Comparison of ENCODE assay signal across 1 cellular context in the genomic region with DNA sequence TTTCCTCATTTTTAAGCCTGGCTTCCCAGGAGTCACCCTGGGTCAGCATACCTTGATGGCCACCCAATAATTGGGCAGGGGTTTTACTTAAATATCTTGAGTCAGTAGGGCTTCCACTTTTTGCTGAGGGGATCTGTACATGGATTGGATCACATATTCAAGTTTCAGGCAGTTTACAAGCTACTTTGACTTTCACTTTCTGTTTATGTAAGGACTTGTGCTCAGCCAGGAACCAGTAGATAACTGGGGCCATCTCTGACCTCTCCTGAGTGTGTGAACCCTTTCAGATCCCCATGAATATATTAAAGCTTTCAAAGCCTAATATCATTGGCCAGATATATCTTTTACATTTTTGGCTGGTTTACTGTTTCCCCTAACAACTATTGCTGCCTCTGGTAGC.
TF ChIP-seq lines count a peak whose summit lies in the region.

No MANE protein-coding gene starts in this region.

TF ChIP-seq in GM12878, 131 proteins besides CTCF, POLR2A, EP300 and RAD21 (continued from another document):
- no peak for TF ChIP-seq PBX3 (IDR thresholded peaks at IDR 0.05; ENCODE audit: insufficient replicate concordance, low read depth, low read length)
- no peak for TF ChIP-seq STAT3 (IDR thresholded peaks at IDR 0.05; ENCODE audit: low read depth, low read length)
- TF ChIP-seq, protein P1, sequence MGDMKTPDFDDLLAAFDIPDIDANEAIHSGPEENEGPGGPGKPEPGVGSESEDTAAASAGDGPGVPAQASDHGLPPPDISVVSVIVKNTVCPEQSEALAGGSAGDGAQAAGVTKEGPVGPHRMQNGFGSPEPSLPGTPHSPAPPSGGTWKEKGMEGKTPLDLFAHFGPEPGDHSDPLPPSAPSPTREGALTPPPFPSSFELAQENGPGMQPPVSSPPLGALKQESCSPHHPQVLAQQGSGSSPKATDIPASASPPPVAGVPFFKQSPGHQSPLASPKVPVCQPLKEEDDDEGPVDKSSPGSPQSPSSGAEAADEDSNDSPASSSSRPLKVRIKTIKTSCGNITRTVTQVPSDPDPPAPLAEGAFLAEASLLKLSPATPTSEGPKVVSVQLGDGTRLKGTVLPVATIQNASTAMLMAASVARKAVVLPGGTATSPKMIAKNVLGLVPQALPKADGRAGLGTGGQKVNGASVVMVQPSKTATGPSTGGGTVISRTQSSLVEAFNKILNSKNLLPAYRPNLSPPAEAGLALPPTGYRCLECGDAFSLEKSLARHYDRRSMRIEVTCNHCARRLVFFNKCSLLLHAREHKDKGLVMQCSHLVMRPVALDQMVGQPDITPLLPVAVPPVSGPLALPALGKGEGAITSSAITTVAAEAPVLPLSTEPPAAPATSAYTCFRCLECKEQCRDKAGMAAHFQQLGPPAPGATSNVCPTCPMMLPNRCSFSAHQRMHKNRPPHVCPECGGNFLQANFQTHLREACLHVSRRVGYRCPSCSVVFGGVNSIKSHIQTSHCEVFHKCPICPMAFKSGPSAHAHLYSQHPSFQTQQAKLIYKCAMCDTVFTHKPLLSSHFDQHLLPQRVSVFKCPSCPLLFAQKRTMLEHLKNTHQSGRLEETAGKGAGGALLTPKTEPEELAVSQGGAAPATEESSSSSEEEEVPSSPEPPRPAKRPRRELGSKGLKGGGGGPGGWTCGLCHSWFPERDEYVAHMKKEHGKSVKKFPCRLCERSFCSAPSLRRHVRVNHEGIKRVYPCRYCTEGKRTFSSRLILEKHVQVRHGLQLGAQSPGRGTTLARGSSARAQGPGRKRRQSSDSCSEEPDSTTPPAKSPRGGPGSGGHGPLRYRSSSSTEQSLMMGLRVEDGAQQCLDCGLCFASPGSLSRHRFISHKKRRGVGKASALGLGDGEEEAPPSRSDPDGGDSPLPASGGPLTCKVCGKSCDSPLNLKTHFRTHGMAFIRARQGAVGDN (IDR thresholded peaks at IDR 0.05): no peak
- TF ChIP-seq BRCA1 (IDR thresholded peaks at IDR 0.05; ENCODE audit: low read depth, low read length): no peak
- no peak for TF ChIP-seq SMAD1 (IDR thresholded peaks at IDR 0.05; ENCODE audit: low read depth, partially characterized antibody)
- TF ChIP-seq HDAC2 (IDR thresholded peaks at IDR 0.05): no peak
- TF ChIP-seq BCL3 (IDR thresholded peaks at IDR 0.05; ENCODE audit: borderline replicate concordance, insufficient read depth, low read depth, low read length, poor library complexity, severe bottlenecking): no peak
- TF ChIP-seq KAT2A (conservative IDR thresholded peaks at IDR 0.05; ENCODE audit: control insufficient read depth, low read depth, low read length): no peak
- TF ChIP-seq TCF3 (IDR thresholded peaks at IDR 0.05; ENCODE audit: borderline replicate concordance, insufficient read depth, low read depth, low read length): no peak
- no peak for TF ChIP-seq TAF1 (IDR thresholded peaks at IDR 0.05; ENCODE audit: borderline replicate concordance, low read depth, low read length)
- no peak for TF ChIP-seq PAX5 (IDR thresholded peaks at IDR 0.05; ENCODE audit: borderline replicate concordance, low read depth, low read length)
- no peak for TF ChIP-seq SRF (IDR thresholded peaks at IDR 0.05; ENCODE audit: low read depth in 2 of 2, low read length in 2 of 2)
TF ChIP-seq in GM12878: peak in this region for 0.
